ENCODE assay signal across 8 cellular contexts in genomic region chr9:35829764-35830096, GRCh38. TPM values are rescaled to one million over a fixed set of nuclear protein-coding genes. Genes with fewer than 3 reads are reported as not detected.
DNase-seq lines count a peak whose midpoint lies in the region; ATAC-seq and TF ChIP-seq lines count a peak whose summit lies in the region.

No MANE protein-coding gene starts in this region.

- peaks cover 26 to 44% (median 38%) of the 10 kb centered on the region in 4 donors for H3K4me1 Mint-ChIP-seq in CD4-positive, alpha-beta memory T cell

- DNase-seq in CD4-positive, alpha-beta memory T cell = no peak
- no peak for DNase-seq in OCI-LY7 (ENCODE audit: low spot score)
- no peak for DNase-seq in ovary
- DNase-seq in DMS79 (lab: John Stamatoyannopoulos, UW) = no peak
- no peak for DNase-seq in stimulated activated CD4-positive, alpha-beta T cell treated with anti-CD3 and anti-CD28 coated beads, Interleukin-12 subunit alpha, Interleukin-12 subunit beta, amount 100 ng/mL, for 4 hours

- POLR2A ChIA-PET in CD4-positive, alpha-beta memory T cell (lab: Charles Lee; ENCODE audit: partially characterized antibody) = interaction anchor here (1.2 to 2.2 kb wide), 2 partner anchors 18 to 213 kb away, joined by 3 to 7 read pairs; partner anchors contain the start of gene SPAG8
- POLR2A ChIA-PET in OCI-LY7 (lab: Charles Lee) = no interaction called here

- WGBS in ovary, 3 donors = 6 to 28% (median 8%) methylated on average over 2 of the region's 2 CpGs

- H3K9ac ChIP-seq in endocrine pancreas (ENCODE audit: control insufficient read depth, insufficient read depth, low read length) = peak overlapping the region; percentile 55

- no peaks in the 10 kb centered on the region for H3K9me3 ChIP-seq in CD4-positive, alpha-beta memory T cell (ENCODE audit: control insufficient read depth in 1 of 2, low read length in 2 of 2)
- H3K9me3 ChIP-seq in OCI-LY7 (ENCODE audit: low read length) = no peaks in the 10 kb centered on the region
- no peaks in the 10 kb centered on the region for H3K9me3 ChIP-seq in endocrine pancreas (ENCODE audit: control insufficient read depth, low read length)
- H3K9me3 ChIP-seq in ovary = no peaks in the 10 kb centered on the region

- no peaks in the 10 kb centered on the region for H3K27me3 Mint-ChIP-seq in CD4-positive, alpha-beta memory T cell

- intact Hi-C loops in CD4-positive, alpha-beta memory T cell (cut with micrococcal nuclease) = loop anchor here (1.0 kb wide), 2 partner anchors 14 to 225 kb away; partner anchors contain the start of gene HINT2
- intact Hi-C loops in OCI-LY7 (cut with micrococcal nuclease; ENCODE audit: unreplicated experiment) (loop anchor here (1.0 to 5.0 kb wide), 3 partner anchors 14 to 172 kb away; partner anchors contain the start of genes CCDC107, HINT2 and RMRP), ovary (cut with DNase I) (loop anchor here in 2 of 4 donors (5.0 to 10.0 kb wide), 2 partner anchors 55 to 177 kb away; partner anchors contain the start of gene SIT1 (in 1 of the 2))

- CTCF ChIA-PET in CD4-positive, alpha-beta memory T cell (lab: Charles Lee; ENCODE audit: partially characterized antibody) = interaction anchor here (5.2 kb wide), 1 partner anchor 17 kb away, joined by 58 read pairs; the partner anchor contains the start of genes HINT2 and SPAG8
- CTCF ChIA-PET in OCI-LY7 (lab: Charles Lee; ENCODE audit: unreplicated experiment) = no interaction called here

- no peaks in the 10 kb centered on the region for H4K20me1 ChIP-seq in OCI-LY7 (ENCODE audit: insufficient read depth, low read length)

- no TSS peak for BruUV-seq in OCI-LY7 (replicated peaks; lab: Mats Ljungman, UMichigan)

- no peaks in the 10 kb centered on the region for H3K79me2 ChIP-seq in OCI-LY7 (ENCODE audit: insufficient read depth, low read depth, low read length)

- no peak for TF ChIP-seq EP300 in ovary (IDR thresholded peaks at IDR 0.05)

- H3K27ac ChIP-seq in CD4-positive, alpha-beta memory T cell (ENCODE audit: low read depth, low read length) = peak overlapping the region; percentile 66
- H3K27ac ChIP-seq in OCI-LY7 (ENCODE audit: low read depth, low read length, poor library complexity, severe bottlenecking) = no peak overlapping the region
- H3K27ac ChIP-seq in ovary = peak overlapping the region; percentile 96 to 98

- no peak for TF ChIP-seq CTCF in OCI-LY7 (conservative IDR thresholded peaks at IDR 0.05; ENCODE audit: low read length)
- TF ChIP-seq CTCF in ovary (IDR thresholded peaks at IDR 0.05) = no peak

- peaks cover 20% of the 10 kb centered on the region for H3K4me1 ChIP-seq in CD4-positive, alpha-beta memory T cell (ENCODE audit: insufficient read depth, low read length)
- H3K4me1 ChIP-seq in OCI-LY7 (ENCODE audit: insufficient read depth, low read length, poor library complexity, severe bottlenecking) = peaks cover 37% of the 10 kb centered on the region
- no peaks in the 10 kb centered on the region for H3K4me1 ChIP-seq in endocrine pancreas (ENCODE audit: control insufficient read depth, insufficient read depth, low read length)
- H3K4me1 ChIP-seq in ovary (ENCODE audit: insufficient read depth) = peaks cover 13% of the 10 kb centered on the region

- H3K9me3 Mint-ChIP-seq in CD4-positive, alpha-beta memory T cell = no peaks in the 10 kb centered on the region

- peak overlapping the region; percentile 84 for H3K4me2 ChIP-seq in OCI-LY7 (ENCODE audit: low read length)

- peak overlapping the region; percentile 67 to 97 (median 94) for H3K27ac Mint-ChIP-seq in CD4-positive, alpha-beta memory T cell

- no peak for ATAC-seq in GM18519 (IDR thresholded peaks at IDR 0.05; ENCODE audit: low FRiP score, unreplicated experiment)
- no peak for ATAC-seq in GM18520 (IDR thresholded peaks at IDR 0.05; ENCODE audit: unreplicated experiment)

- no peaks in the 10 kb centered on the region for H3K27me3 ChIP-seq in CD4-positive, alpha-beta memory T cell (ENCODE audit: insufficient read depth, low read length)
- H3K27me3 ChIP-seq in endocrine pancreas (ENCODE audit: control insufficient read depth, insufficient read depth, low read length) (no peaks in the 10 kb centered on the region), ovary (no peaks in the 10 kb centered on the region)

- no peaks in the 10 kb centered on the region for H3K36me3 Mint-ChIP-seq in CD4-positive, alpha-beta memory T cell

- H3K9me2 ChIP-seq in OCI-LY7 (ENCODE audit: insufficient read depth, low read length) = no peaks in the 10 kb centered on the region

- H3K36me3 ChIP-seq in CD4-positive, alpha-beta memory T cell (ENCODE audit: insufficient read depth, low read length) = no peaks in the 10 kb centered on the region
- H3K36me3 ChIP-seq in OCI-LY7 (ENCODE audit: insufficient read depth, low read length) (no peaks in the 10 kb centered on the region), endocrine pancreas (ENCODE audit: control insufficient read depth, insufficient read depth, low read length) (no peaks in the 10 kb centered on the region), ovary (no peaks in the 10 kb centered on the region)

- H3K4me3 ChIP-seq in CD4-positive, alpha-beta memory T cell (ENCODE audit: low read length in 2 of 2) = peak overlapping the region; percentile 59 to 70
- H3K4me3 ChIP-seq in OCI-LY7 (ENCODE audit: low read depth, low read length, poor library complexity, severe bottlenecking) (peak overlapping the region; percentile 72), endocrine pancreas (ENCODE audit: control insufficient read depth, insufficient read depth, low read length) (peak overlapping the region; percentile 35), ovary (peak overlapping the region; percentile 75)

- TF ChIP-seq POLR2A in ovary (IDR thresholded peaks at IDR 0.05) = no peak

- peak overlapping the region; percentile 93; the same call in 1 of the 2 replicates for H2AFZ ChIP-seq in OCI-LY7 (ENCODE audit: low read length)

- H3K4me3 Mint-ChIP-seq in CD4-positive, alpha-beta memory T cell = peak overlapping the region; percentile 78 to 89 (median 84)

RNA-seq across cellular contexts. Expression of gene TMEM8B, which starts 0.7 kb away (rescaled TPM):
- 10 to 100 TPM in 1 of 2 experiments, 1 to 10 TPM in 1; 7.4 to 10.5 TPM for total RNA-seq in CD4-positive, alpha-beta memory T cell
- 1 to 10 TPM; 2.0 to 2.4 TPM for polyA plus RNA-seq in CD4-positive, alpha-beta memory T cell
- 3.1 and 3.2 TPM in 2 replicates for total RNA-seq in OCI-LY7 (2014; rRNA removed; shearing (Covaris generic))
- total RNA-seq in OCI-LY7 (2022) (15.7 and 19.1 TPM in 2 replicates), ovary (10 to 100 TPM; 11.2 to 42.8 (median 37.0) TPM)
- 10 to 100 TPM; 17.2 to 20.6 TPM for polyA plus RNA-seq in ovary

RNA-seq across cellular contexts. Expression of gene FAM221B, which starts 1.2 kb away (rescaled TPM):
- not detected for total RNA-seq in CD4-positive, alpha-beta memory T cell
- polyA plus RNA-seq in CD4-positive, alpha-beta memory T cell = not detected
- not detected in 2 replicates for total RNA-seq in OCI-LY7 (2014; rRNA removed; shearing (Covaris generic))
- total RNA-seq in OCI-LY7 (2022) = not detected in 2 replicates
- not detected for total RNA-seq in ovary
- not detected for polyA plus RNA-seq in ovary

RNA-seq across cellular contexts. Expression of gene HINT2, which starts 14.9 kb away (rescaled TPM):
- 10 to 100 TPM; 22.9 to 30.2 TPM for total RNA-seq in CD4-positive, alpha-beta memory T cell
- 100 to 1,000 TPM in 1 of 2 donors, 10 to 100 TPM in 1; 75.4 to 111 TPM for polyA plus RNA-seq in CD4-positive, alpha-beta memory T cell
- 74.3 and 82.5 TPM in 2 replicates for total RNA-seq in OCI-LY7 (2014; rRNA removed; shearing (Covaris generic))
- total RNA-seq in OCI-LY7 (2022) = 83.1 and 84.5 TPM in 2 replicates
- 10 to 100 TPM; 14.9 to 38.0 (median 24.9) TPM for total RNA-seq in ovary
- 10 to 100 TPM; 26.1 to 36.0 TPM for polyA plus RNA-seq in ovary

RNA-seq across cellular contexts. Expression of gene SPAG8, which starts 17.7 kb away (rescaled TPM):
- 1 to 10 TPM; 5.6 to 5.7 TPM for total RNA-seq in CD4-positive, alpha-beta memory T cell
- 1 to 10 TPM; 1.0 to 1.7 TPM for polyA plus RNA-seq in CD4-positive, alpha-beta memory T cell
- 1.1 and 3.9 TPM in 2 replicates for total RNA-seq in OCI-LY7 (2014; rRNA removed; shearing (Covaris generic))
- total RNA-seq in OCI-LY7 (2022) (3.6 and 5.1 TPM in 2 replicates), ovary (10 to 100 TPM in 1 of 7 donors, 1 to 10 TPM in 6; 2.1 to 28.1 (median 5.0) TPM)
- polyA plus RNA-seq in ovary = 1 to 10 TPM; 2.1 to 3.0 TPM

RNA-seq across cellular contexts. Expression of gene NPR2, which starts 38.3 kb away (rescaled TPM):
- 10 to 100 TPM; 15.8 to 15.9 TPM for total RNA-seq in CD4-positive, alpha-beta memory T cell
- 1 to 10 TPM in 1 of 2 donors, under 1 TPM in 1; 0.97 to 3.3 TPM for polyA plus RNA-seq in CD4-positive, alpha-beta memory T cell
- 3.0 and 9.8 TPM in 2 replicates for total RNA-seq in OCI-LY7 (2014; rRNA removed; shearing (Covaris generic))
- total RNA-seq in OCI-LY7 (2022) = 3.5 and 4.7 TPM in 2 replicates
- 10 to 100 TPM in 5 of 7 donors, 1 to 10 TPM in 2; 5.5 to 30.1 (median 18.0) TPM for total RNA-seq in ovary
- polyA plus RNA-seq in ovary = 10 to 100 TPM; 15.4 to 54.4 TPM
